In the genomic region with DNA sequence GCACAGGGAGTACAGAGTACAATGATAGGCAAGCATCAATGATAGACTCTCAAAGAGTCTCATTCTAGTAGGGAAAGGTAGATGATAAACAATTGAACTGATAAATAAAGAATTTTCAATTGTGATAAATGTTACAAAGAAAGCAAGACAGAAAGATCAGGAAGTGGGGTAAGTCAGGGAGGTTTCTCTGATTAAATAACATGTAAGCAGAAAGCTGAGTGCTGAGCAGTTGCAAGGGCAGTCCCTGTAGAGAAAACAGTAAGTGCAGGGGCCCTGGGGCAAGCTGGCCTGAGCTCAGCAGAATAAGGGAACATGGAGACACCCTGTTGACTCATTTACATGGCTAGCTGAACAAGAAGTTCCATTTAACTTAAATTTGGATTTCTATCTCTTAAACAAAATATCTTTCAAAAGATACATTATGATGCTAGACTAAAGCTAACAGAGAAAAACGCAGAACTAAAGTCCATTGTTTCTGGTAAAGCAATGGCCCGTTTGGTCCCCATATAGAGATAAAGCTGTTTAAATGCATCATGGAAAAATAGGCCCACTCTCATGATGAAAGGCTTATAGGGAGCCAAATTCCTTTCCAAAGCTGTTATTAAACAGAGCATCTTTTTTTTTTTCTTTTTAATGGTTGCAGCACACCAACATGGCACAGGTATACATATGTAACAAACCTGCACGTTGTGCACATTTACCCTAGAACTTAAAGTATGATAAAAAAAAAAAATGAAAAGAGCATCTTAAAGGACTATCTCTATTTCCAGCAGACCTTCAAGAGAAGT, we compare ENCODE assay signal across 17 cellular contexts. TPM values are rescaled to one million over a fixed set of nuclear protein-coding genes. Genes with fewer than 3 reads are reported as not detected.
DNase-seq lines count a peak whose midpoint lies in the region; ATAC-seq and TF ChIP-seq lines count a peak whose summit lies in the region.
"Had no signal": no experiment of that assay in that cellular context is flagged by ENCODE, and none has a peak within 500 bp of the region (broad histone marks: within the 10 kb centered on the region; RNA-seq: fewer than 3 reads in every experiment).

No MANE protein-coding gene starts in this region.

- H3K79me2 ChIP-seq in hepatocyte = no peaks in the 10 kb centered on the region

- no peak overlapping the region for H2AFZ ChIP-seq in hepatocyte

- H3K27ac ChIP-seq in hepatocyte (peak overlapping the region; percentile 78), endodermal cell (ENCODE audit: low read depth, low read length) (no peak overlapping the region), left lung (no peak overlapping the region)
- H3K27ac ChIP-seq: A549, thoracic aorta had no signal

- no peak for DNase-seq in activated T-cell treated with anti-CD3 and anti-CD28 coated beads, Interleukin-2, amount 50 U/mL, for 24 hours
- DNase-seq in activated T-cell treated with anti-CD3 and anti-CD28 coated beads, Interleukin-2, amount 50 U/mL, for 1 hour = no peak
- DNase-seq in T-helper 17 cell (no peak), hepatocyte (ENCODE audit: low spot score) (no peak), endodermal cell (no peak), mucosa of gallbladder (ENCODE audit: low spot score) (no peak), left lung (no peak)
- DNase-seq: activated CD4-positive, alpha-beta T cell treated with anti-CD3 and anti-CD28 coated beads, Interleukin-2, amount 50 U/mL, for 1 hour; C1 segment of cervical spinal cord; DMS53; NCI-H187; NCI-H226; stimulated activated CD8-positive, alpha-beta memory T cell treated with anti-CD3 and anti-CD28 coated beads, Interleukin-4, amount 100 ng/mL, for 48 hours had no signal

- WGBS in hepatocyte (ENCODE audit: low lambda C conversion rate, missing lambda C conversion rate) = 65% methylated on average over 3 of the region's 3 CpGs
- WGBS in endodermal cell (ENCODE audit: insufficient coverage in 1 of 2, insufficient read length in 1 of 2), 2 experiments = 85 to 92% methylated on average over 2 to 3 of the region's 3 CpGs

- no peak overlapping the region for H3K9ac ChIP-seq in endodermal cell (ENCODE audit: extremely low read depth, low read length, poor library complexity, severe bottlenecking)

- no peaks in the 10 kb centered on the region for H3K9me2 ChIP-seq in hepatocyte (replicated peaks; ENCODE audit: insufficient read depth)

- no peaks in the 10 kb centered on the region for H3K36me3 ChIP-seq in hepatocyte (replicated peaks; ENCODE audit: insufficient read depth, low read depth)
- no peaks in the 10 kb centered on the region for H3K36me3 ChIP-seq in endodermal cell (ENCODE audit: control insufficient read depth, insufficient read depth, low read length)
- H3K36me3 ChIP-seq in left lung = no peaks in the 10 kb centered on the region
- H3K36me3 ChIP-seq: thoracic aorta had no signal

- TF ChIP-seq CTCF in hepatocyte (IDR thresholded peaks at IDR 0.05; ENCODE audit: poor library complexity) (no peak), endodermal cell (conservative IDR thresholded peaks at IDR 0.05) (no peak), left lung (IDR thresholded peaks at IDR 0.05) (no peak)

- H3K4me3 Mint-ChIP-seq in activated T-cell treated with anti-CD3 and anti-CD28 coated beads, Interleukin-2, amount 50 U/mL, for 24 hours = no peak overlapping the region
- H3K4me3 Mint-ChIP-seq in T-helper 17 cell (no peak overlapping the region), endodermal cell (no peak overlapping the region)
- no peak overlapping the region for H3K4me3 Mint-ChIP-seq in stimulated activated memory B cell treated with anti-CD40 and anti-IgM and Interleukin-4, amounts not matched to agents 10 μg/mL and 1 μg/mL and 100 μg/mL, for 72 hours

- H3K4me1 ChIP-seq in hepatocyte (ENCODE audit: insufficient read depth) (peaks cover 30% of the 10 kb centered on the region), endodermal cell (ENCODE audit: control insufficient read depth, insufficient read depth, low read length) (peaks cover 3% of the 10 kb centered on the region), left lung (peaks cover 0 to 45% of the 10 kb centered on the region in 2 donors)

- H4K20me1 ChIP-seq in hepatocyte (ENCODE audit: insufficient read depth, poor library complexity, severe bottlenecking) = no peaks in the 10 kb centered on the region

- H3K4me1 Mint-ChIP-seq in activated T-cell treated with anti-CD3 and anti-CD28 coated beads, Interleukin-2, amount 50 U/mL, for 24 hours (ENCODE audit: low read depth) = peaks cover 44% of the 10 kb centered on the region
- H3K4me1 Mint-ChIP-seq in T-helper 17 cell (peaks cover 18% of the 10 kb centered on the region), endodermal cell (peaks cover 31% of the 10 kb centered on the region)
- peaks cover 29% of the 10 kb centered on the region for H3K4me1 Mint-ChIP-seq in stimulated activated memory B cell treated with anti-CD40 and anti-IgM and Interleukin-4, amounts not matched to agents 10 μg/mL and 1 μg/mL and 100 μg/mL, for 72 hours

- no peaks in the 10 kb centered on the region for H3K9me3 ChIP-seq in T-helper 17 cell (ENCODE audit: control insufficient read depth, low read length, poor library complexity, severe bottlenecking)
- H3K9me3 ChIP-seq in hepatocyte (ENCODE audit: low read depth) = no peaks in the 10 kb centered on the region
- H3K9me3 ChIP-seq in endodermal cell (ENCODE audit: control insufficient read depth, low read length) = no peaks in the 10 kb centered on the region
- H3K9me3 ChIP-seq in left lung = no peaks in the 10 kb centered on the region
- H3K9me3 ChIP-seq: A549, thoracic aorta had no signal

- H3K27me3 ChIP-seq in hepatocyte (no peaks in the 10 kb centered on the region), endodermal cell (ENCODE audit: control insufficient read depth, insufficient read depth, low read length, poor library complexity, severe bottlenecking) (no peaks in the 10 kb centered on the region), left lung (no peaks in the 10 kb centered on the region)

- peak overlapping the region; percentile 2 for H3K27ac Mint-ChIP-seq in activated T-cell treated with anti-CD3 and anti-CD28 coated beads, Interleukin-2, amount 50 U/mL, for 24 hours
- H3K27ac Mint-ChIP-seq in T-helper 17 cell (peak overlapping the region; percentile 66), endodermal cell (no peak overlapping the region)
- peak overlapping the region; percentile 12 for H3K27ac Mint-ChIP-seq in stimulated activated memory B cell treated with anti-CD40 and anti-IgM and Interleukin-4, amounts not matched to agents 10 μg/mL and 1 μg/mL and 100 μg/mL, for 72 hours

- ATAC-seq in T-helper 17 cell = no peak
- no peak for ATAC-seq in stimulated activated memory B cell treated with anti-CD40 and anti-IgM and Interleukin-4, amounts not matched to agents 10 μg/mL and 1 μg/mL and 100 μg/mL, for 72 hours
- no peak for ATAC-seq in left lung
- ATAC-seq: A549, Panc1 had no signal

- no peaks in the 10 kb centered on the region for H3K27me3 Mint-ChIP-seq in activated T-cell treated with anti-CD3 and anti-CD28 coated beads, Interleukin-2, amount 50 U/mL, for 24 hours
- H3K27me3 Mint-ChIP-seq in T-helper 17 cell = no peaks in the 10 kb centered on the region
- no peaks in the 10 kb centered on the region for H3K27me3 Mint-ChIP-seq in stimulated activated memory B cell treated with anti-CD40 and anti-IgM and Interleukin-4, amounts not matched to agents 10 μg/mL and 1 μg/mL and 100 μg/mL, for 72 hours
- H3K27me3 Mint-ChIP-seq in endodermal cell (ENCODE audit: insufficient read depth) = no peaks in the 10 kb centered on the region

- no peaks in the 10 kb centered on the region for H3K9me3 Mint-ChIP-seq in activated T-cell treated with anti-CD3 and anti-CD28 coated beads, Interleukin-2, amount 50 U/mL, for 24 hours
- no peaks in the 10 kb centered on the region for H3K9me3 Mint-ChIP-seq in stimulated activated memory B cell treated with anti-CD40 and anti-IgM and Interleukin-4, amounts not matched to agents 10 μg/mL and 1 μg/mL and 100 μg/mL, for 72 hours
- H3K9me3 Mint-ChIP-seq in endodermal cell = peaks cover 2% of the 10 kb centered on the region

- no peak overlapping the region for H3K4me3 ChIP-seq in hepatocyte
- H3K4me3 ChIP-seq in endodermal cell (ENCODE audit: low read length) = no peak overlapping the region
- H3K4me3 ChIP-seq in left lung = no peak overlapping the region
- H3K4me3 ChIP-seq: A549, thoracic aorta had no signal

- peak overlapping the region; percentile 54 for H3K4me2 ChIP-seq in hepatocyte
- H3K4me2 ChIP-seq: A549 had no signal

- intact Hi-C loops in left lung (cut with DNase I) = loop anchor here in 1 of 2 donors (10.0 kb wide), 1 partner anchor 157 kb away; no protein-coding TSS in a partner anchor

- peaks cover 16% of the 10 kb centered on the region for H3K36me3 Mint-ChIP-seq in activated T-cell treated with anti-CD3 and anti-CD28 coated beads, Interleukin-2, amount 50 U/mL, for 24 hours (ENCODE audit: low read depth)
- peaks cover 7% of the 10 kb centered on the region for H3K36me3 Mint-ChIP-seq in T-helper 17 cell (ENCODE audit: low read depth)
- H3K36me3 Mint-ChIP-seq in stimulated activated memory B cell treated with anti-CD40 and anti-IgM and Interleukin-4, amounts not matched to agents 10 μg/mL and 1 μg/mL and 100 μg/mL, for 72 hours = peaks cover 35% of the 10 kb centered on the region
- H3K36me3 Mint-ChIP-seq in endodermal cell (ENCODE audit: low read depth) = no peaks in the 10 kb centered on the region

RNA-seq across cellular contexts. Expression of a gene that starts 5.3 kb away (rescaled TPM):
- 1,000 to 10,000 TPM; 4,032 to 4,607 TPM for total RNA-seq in T-helper 17 cell
- 61.9 and 73.4 TPM in 2 replicates for total RNA-seq in hepatocyte
- 141 and 164 TPM in 2 replicates for polyA plus RNA-seq in hepatocyte
- total RNA-seq in endodermal cell = 10 to 100 TPM in 1 of 2 donors, 1 to 10 TPM in 1; 4.4 to 12.3 TPM
- polyA plus RNA-seq in endodermal cell (2013, experiment 1 of 2) = 3.6 TPM
- polyA plus RNA-seq in endodermal cell (2013, experiment 2 of 2) = 4.2 TPM
- 33.8 TPM for total RNA-seq in mucosa of gallbladder
- 100 to 1,000 TPM in 1 of 2 donors, 10 to 100 TPM in 1; 22.6 to 102 TPM for total RNA-seq in left lung

Comparison
In these comparisons a context has a peak if more than half of its experiments do, and no peak if none do; other contexts are left out.
1. RNA of a gene that starts 5.3 kb away (total RNA-seq): 4,032 to 4,607 TPM in T-helper 17 cell; 22.6 to 102 TPM in left lung, 61.9 to 73.4 TPM in hepatocyte, 33.8 TPM in mucosa of gallbladder (single experiment) and 4.4 to 12.3 TPM in endodermal cell; every median in the first group is over 10 times any median in the second.